Comparison of ENCODE assay signal across 21 cellular contexts in the genomic region with DNA sequence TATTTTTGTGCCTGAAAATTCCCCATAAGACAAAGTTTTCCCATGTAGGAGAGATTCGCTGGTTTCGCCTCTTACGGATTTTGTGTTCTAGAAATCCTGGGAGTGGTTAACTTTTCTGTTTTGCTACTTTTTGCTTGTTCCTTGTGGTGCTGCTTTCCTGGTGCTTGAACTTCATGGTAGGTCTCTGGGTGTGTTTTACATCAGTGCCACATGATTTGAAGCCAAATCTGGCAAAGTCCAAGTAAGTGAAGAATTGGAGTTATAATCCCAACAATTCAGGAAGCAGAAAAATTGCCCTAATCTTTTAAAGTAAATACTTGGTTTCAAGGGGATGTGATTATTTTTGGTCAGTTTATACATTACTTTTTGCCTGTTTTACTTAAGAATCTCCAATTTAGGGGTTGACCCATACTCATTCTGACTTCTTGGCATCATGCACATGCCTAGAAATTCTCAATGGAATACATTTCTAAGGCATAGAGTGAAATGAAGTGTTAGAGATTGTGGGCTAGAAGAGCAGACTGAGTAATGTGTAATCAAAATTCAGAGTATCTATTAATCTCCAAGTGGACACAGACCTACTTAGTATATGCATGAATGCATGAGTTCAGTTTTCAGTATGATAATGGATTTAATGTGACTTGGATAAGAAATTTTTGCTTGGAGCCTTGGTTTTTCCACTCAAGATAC.
DNase-seq lines count a peak whose midpoint lies in the region; ATAC-seq and TF ChIP-seq lines count a peak whose summit lies in the region.
"Had no signal": no experiment of that assay in that cellular context is flagged by ENCODE, and none has a peak within 500 bp of the region (broad histone marks: within the 10 kb centered on the region; RNA-seq: fewer than 3 reads in every experiment).

No MANE protein-coding gene starts in this region.

- H3K27ac ChIP-seq in RWPE2 (ENCODE audit: poor library complexity, severe bottlenecking) = peak overlapping the region; percentile 54
- peak overlapping the region; percentile 29 to 81 (median 64) for H3K27ac ChIP-seq in esophagus squamous epithelium
- H3K27ac ChIP-seq: colonic mucosa, thyroid gland had no signal

- TF ChIP-seq CTCF in RWPE2 (IDR thresholded peaks at IDR 0.05; ENCODE audit: poor library complexity, severe bottlenecking) (no peak), esophagus squamous epithelium (IDR thresholded peaks at IDR 0.05) (no peak), osteocyte (IDR thresholded peaks at IDR 0.05) (no peak)

- H3K4me1 Mint-ChIP-seq in osteocyte (ENCODE audit: unreplicated experiment) = peaks cover 31% of the 10 kb centered on the region
- H3K4me1 Mint-ChIP-seq: immature natural killer cell had no signal

- no peak for TF ChIP-seq POLR2A in esophagus squamous epithelium (IDR thresholded peaks at IDR 0.05)

- H3K4me3 ChIP-seq in RWPE2 (ENCODE audit: severe bottlenecking) (no peak overlapping the region), esophagus squamous epithelium (no peak overlapping the region)
- H3K4me3 ChIP-seq: colonic mucosa, thyroid gland had no signal

- no peak overlapping the region for H3K4me3 Mint-ChIP-seq in osteocyte (ENCODE audit: unreplicated experiment)
- H3K4me3 Mint-ChIP-seq: activated naive CD8-positive, alpha-beta T cell; brain; immature natural killer cell had no signal

- DNase-seq in RWPE2 (ENCODE audit: low spot score) (no peak), esophagus squamous epithelium (lab: John Stamatoyannopoulos, UW) (no peak), osteocyte (ENCODE audit: extremely low spot score, unreplicated experiment) (no peak), NAMALWA (ENCODE audit: low spot score) (no peak), kidney glomerular epithelial cell (lab: John Stamatoyannopoulos, UW) (no peak)
- DNase-seq: activated CD4-positive, alpha-beta T cell treated with anti-CD3 and anti-CD28 coated beads for 1 hour; colonic mucosa; immature natural killer cell; Kasumi-1; left ventricle myocardium superior; NCI-H1092; NCI-H2081; NCI-H510A; retina; SW 1271; thyroid gland had no signal

- H3K27me3 Mint-ChIP-seq in osteocyte (ENCODE audit: unreplicated experiment) = no peaks in the 10 kb centered on the region

- H3K27ac Mint-ChIP-seq in osteocyte (ENCODE audit: unreplicated experiment) = peak overlapping the region; percentile 89
- H3K27ac Mint-ChIP-seq: activated naive CD8-positive, alpha-beta T cell; immature natural killer cell had no signal

- H3K9me3 Mint-ChIP-seq in osteocyte (ENCODE audit: unreplicated experiment) = peaks cover 7% of the 10 kb centered on the region

- no peaks in the 10 kb centered on the region for H3K36me3 Mint-ChIP-seq in osteocyte (ENCODE audit: unreplicated experiment)
- H3K36me3 Mint-ChIP-seq: activated naive CD8-positive, alpha-beta T cell; brain; immature natural killer cell had no signal

- H3K36me3 ChIP-seq in RWPE2 (ENCODE audit: low read depth) (no peaks in the 10 kb centered on the region), esophagus squamous epithelium (no peaks in the 10 kb centered on the region)
- H3K36me3 ChIP-seq: colonic mucosa, thyroid gland had no signal

- H3K9me3 ChIP-seq in RWPE2 (ENCODE audit: severe bottlenecking) (no peaks in the 10 kb centered on the region), esophagus squamous epithelium (peaks cover 0 to 3% (median 0%) of the 10 kb centered on the region in 3 donors)
- H3K9me3 ChIP-seq: colonic mucosa, thyroid gland had no signal

- H3K4me1 ChIP-seq in RWPE2 (ENCODE audit: insufficient read depth, poor library complexity, severe bottlenecking) (peaks cover 12% of the 10 kb centered on the region), esophagus squamous epithelium (peaks cover 0 to 23% (median 7%) of the 10 kb centered on the region in 3 donors)
- H3K4me1 ChIP-seq: colonic mucosa had no signal

- H3K27me3 ChIP-seq in RWPE2 (ENCODE audit: insufficient read depth, poor library complexity, severe bottlenecking) (no peaks in the 10 kb centered on the region), esophagus squamous epithelium (no peaks in the 10 kb centered on the region)
- H3K27me3 ChIP-seq: colonic mucosa, thyroid gland had no signal

- WGBS in esophagus squamous epithelium, 2 donors = 97 to 100% methylated on average over 3 of the region's 3 CpGs

- intact Hi-C loops in esophagus squamous epithelium (cut with DNase I) = no loop called here

- ATAC-seq in RWPE2 (ENCODE audit: low read depth) = no peak
- ATAC-seq in GM18873 (IDR thresholded peaks at IDR 0.05; ENCODE audit: low FRiP score, unreplicated experiment) = no peak
- ATAC-seq in GM18511 (IDR thresholded peaks at IDR 0.05; ENCODE audit: unreplicated experiment) = no peak
- ATAC-seq: HCT116, left ventricle myocardium superior had no signal
